ENCODE assay signal across 8 cellular contexts in the genomic region with DNA sequence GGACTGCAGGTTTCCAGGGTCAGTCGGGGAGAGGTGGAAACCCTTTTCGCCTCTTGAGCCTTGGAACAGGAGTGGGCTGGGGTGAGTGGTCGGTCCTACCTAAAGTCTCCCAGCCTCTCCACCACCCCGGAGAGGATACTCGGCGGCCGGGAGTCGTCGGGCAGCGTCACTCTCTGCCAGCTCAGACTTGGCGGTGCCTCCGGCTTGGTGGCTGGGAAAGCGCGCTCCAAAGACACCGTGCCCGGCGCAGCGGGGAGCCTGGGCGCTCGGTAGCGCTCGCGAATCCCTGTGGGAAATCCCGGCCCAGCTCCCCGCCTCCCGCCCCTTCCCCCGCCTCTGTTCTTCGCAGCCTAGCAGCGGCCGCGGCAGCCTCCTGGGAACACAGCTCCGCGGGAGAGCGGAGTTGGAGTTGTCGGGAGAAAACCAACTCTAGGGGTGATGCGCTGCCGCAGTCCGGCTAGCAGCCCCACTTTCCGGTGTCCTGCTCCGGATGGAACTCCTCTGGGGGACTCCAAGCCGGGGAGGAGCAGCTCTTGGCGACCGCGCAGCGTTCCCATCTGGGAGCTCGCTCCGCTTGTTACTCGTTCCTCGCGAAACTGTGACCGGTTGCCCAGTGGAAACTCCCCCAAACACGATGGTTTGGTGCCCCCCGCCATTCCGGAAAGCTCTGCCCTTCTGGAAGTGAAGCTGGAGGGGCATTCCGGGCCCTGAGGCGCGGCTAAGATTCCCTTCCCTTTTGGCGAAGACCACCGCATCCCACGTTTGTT. TPM values are rescaled to one million over a fixed set of nuclear protein-coding genes. Genes with fewer than 3 reads are reported as not detected.
DNase-seq lines count a peak whose midpoint lies in the region; ATAC-seq and TF ChIP-seq lines count a peak whose summit lies in the region.

No MANE protein-coding gene starts in this region.

- DNase-seq in H9 (peak; percentile 47), astrocyte of the cerebellum (ENCODE audit: low read depth) (no peak), memory B cell (ENCODE audit: low spot score in 2 of 2) (no peak), hepatic stellate cell (ENCODE audit: low spot score) (no peak), activated gamma-delta T cell treated with Interleukin-2 at 50 U/mL for 16 hours (no peak)

- H2BK120ac ChIP-seq in H9 (ENCODE audit: low read depth, low read length, poor library complexity, severe bottlenecking) = no peak overlapping the region

- in situ Hi-C loops in astrocyte of the cerebellum (cut with HindIII; ENCODE audit: low sequenced_read_pairs) = no loop called here

- H4K91ac ChIP-seq in H9 (ENCODE audit: insufficient read length, low read depth, low read length) = no peak overlapping the region

- H3K36me3 Mint-ChIP-seq in H9 (ENCODE audit: insufficient read depth in 1 of 3, low read depth in 3 of 3) (no peaks in the 10 kb centered on the region), memory B cell (no peaks in the 10 kb centered on the region)

- no peaks in the 10 kb centered on the region for H4K20me1 ChIP-seq in H9 (ENCODE audit: control insufficient read depth, insufficient read depth, insufficient read length)

- peaks cover 21% of the 10 kb centered on the region for H3K23me2 ChIP-seq in H9 (ENCODE audit: insufficient read length, low read depth, low read length, poor library complexity, severe bottlenecking)

- H2BK20ac ChIP-seq in H9 (ENCODE audit: low read depth, low read length, poor library complexity, severe bottlenecking) = no peak overlapping the region

- H3K27me3 ChIP-seq in ACC112 (ENCODE audit: insufficient read depth, low read length) (peaks cover 67% of the 10 kb centered on the region), H9 (ENCODE audit: insufficient read depth, low read length) (peaks cover 21% of the 10 kb centered on the region; the same call in 1 of the 2 replicates)

- no peaks in the 10 kb centered on the region for H3K79me1 ChIP-seq in H9 (ENCODE audit: insufficient read depth, low read depth, low read length, poor library complexity, severe bottlenecking)

- H4K5ac ChIP-seq in H9 (ENCODE audit: insufficient read length, low read depth, low read length) = no peak overlapping the region

- H3K27ac Mint-ChIP-seq in H9 (no peak overlapping the region), memory B cell (no peak overlapping the region)

- H3K9me3 Mint-ChIP-seq in H9 = no peaks in the 10 kb centered on the region; a peak in 1 of 5 replicates
- H3K9me3 Mint-ChIP-seq in memory B cell = no peaks in the 10 kb centered on the region

- peak overlapping the region; percentile 69 for H3K4me2 ChIP-seq in H9 (ENCODE audit: insufficient read depth, insufficient read length, low read length)

- H2BK12ac ChIP-seq in H9 (ENCODE audit: insufficient read length, low read depth, low read length) = no peak overlapping the region

- no peaks in the 10 kb centered on the region for H3K9me3 ChIP-seq in H9 (ENCODE audit: control insufficient read depth, low read depth, low read length)

- H3K14ac ChIP-seq in H9 (ENCODE audit: insufficient read depth, low read length) = no peak overlapping the region

- WGBS in H9 (ENCODE audit: extremely low coverage, insufficient read length, low lambda C conversion rate) = no CpG with 5 or more reads among the region's 60 CpGs

- H3T11ph ChIP-seq in H9 (ENCODE audit: low read length) = no peak overlapping the region

- no peak overlapping the region for H3K4ac ChIP-seq in H9 (ENCODE audit: low read depth, low read length)

- H2AFZ ChIP-seq in ACC112 (ENCODE audit: low read length, unreplicated experiment) (peak overlapping the region; percentile 24), H9 (ENCODE audit: low read length) (no peak overlapping the region)

- H3K4me1 ChIP-seq in ACC112 (ENCODE audit: control insufficient read depth, insufficient read depth, low read length, unreplicated experiment) = no peaks in the 10 kb centered on the region
- no peaks in the 10 kb centered on the region; the same call in 1 of the 2 replicates for H3K4me1 ChIP-seq in H9 (ENCODE audit: insufficient read depth, low read length)

- no peak overlapping the region for H3K18ac ChIP-seq in H9 (ENCODE audit: insufficient read length, low read depth, low read length)

- H3K79me2 ChIP-seq in ACC112 (ENCODE audit: control insufficient read depth, insufficient read depth, low read length, unreplicated experiment) (no peaks in the 10 kb centered on the region), H9 (ENCODE audit: insufficient read depth, low read length) (no peaks in the 10 kb centered on the region)

- TF ChIP-seq CTCF in H9 (conservative IDR thresholded peaks at IDR 0.05) = no peak
- no peak for TF ChIP-seq CTCF in astrocyte of the cerebellum (IDR thresholded peaks at IDR 0.05; ENCODE audit: low read depth, low read length, missing control alignments)

- peaks cover 77% of the 10 kb centered on the region for H3K27me3 Mint-ChIP-seq in H9 (ENCODE audit: low read depth)
- peaks cover 19% of the 10 kb centered on the region for H3K27me3 Mint-ChIP-seq in memory B cell

- H2AK5ac ChIP-seq in H9 (ENCODE audit: insufficient read length, low read length) = no peak overlapping the region

- no peak for ATAC-seq in memory B cell (ENCODE audit: low read depth)
- no peak for ATAC-seq in HG03095 (IDR thresholded peaks at IDR 0.05; ENCODE audit: unreplicated experiment)
- no peak for ATAC-seq in HG02571 (IDR thresholded peaks at IDR 0.05; ENCODE audit: unreplicated experiment)

- no peak overlapping the region for H3K56ac ChIP-seq in H9 (ENCODE audit: insufficient read length, low read depth, low read length)

- H2BK5ac ChIP-seq in H9 (ENCODE audit: insufficient read length, low read length) = no peak overlapping the region

- H3K23ac ChIP-seq in H9 (ENCODE audit: insufficient read length, low read depth, low read length) = no peak overlapping the region

- no peak overlapping the region for H3K9ac ChIP-seq in H9 (ENCODE audit: extremely low read depth, insufficient read length, low read length)

- H3K4me3 ChIP-seq in ACC112 (ENCODE audit: low read depth, low read length) (peak overlapping the region; percentile 76), astrocyte of the cerebellum (ENCODE audit: low read depth, low read length) (peak overlapping the region; percentile 57)

- no peak overlapping the region for H4K8ac ChIP-seq in H9 (replicated peaks; ENCODE audit: insufficient read length, low read depth, low read length)

- no peak overlapping the region for H3K27ac ChIP-seq in ACC112 (ENCODE audit: low read depth, low read length)
- H3K27ac ChIP-seq in H9 (ENCODE audit: insufficient read length, low read depth, low read length) = no peak overlapping the region

- no peaks in the 10 kb centered on the region for H3K36me3 ChIP-seq in ACC112 (ENCODE audit: insufficient read depth, low read length)

- no peak overlapping the region for H2BK15ac ChIP-seq in H9 (ENCODE audit: low read depth, low read length)

- peaks cover 21 to 22% of the 10 kb centered on the region in 2 experiments for H3K4me1 Mint-ChIP-seq in H9
- peaks cover 15% of the 10 kb centered on the region for H3K4me1 Mint-ChIP-seq in memory B cell

- H3K4me3 Mint-ChIP-seq in H9 (peak overlapping the region; percentile 86 to 96), memory B cell (peak overlapping the region; percentile 64)

RNA-seq across cellular contexts. Expression of gene EPHB1, which starts 1.4 kb away (rescaled TPM):
- 2.8 and 3.0 TPM in 2 replicates for total RNA-seq in H9 (2021)
